In genomic region chr20:45510242-45510862, GRCh38 we compare ENCODE assay signal across 1 cellular context.
TF ChIP-seq lines count a peak whose summit lies in the region.

No MANE protein-coding gene starts in this region.

TF ChIP-seq in HepG2, 621 proteins besides CTCF, POLR2A, EP300 and RAD21:
- no peak for TF ChIP-seq ZNF589 (CRISPR knock-in tag; conservative IDR thresholded peaks at IDR 0.05)
- peak; percentile 48; the same call in 1 of the 2 replicates for TF ChIP-seq CEBPB (IDR thresholded peaks at IDR 0.05; ENCODE audit: borderline replicate concordance, low read depth, low read length)
TF ChIP-seq in HepG2: peak in this region for 1.
